9 cellular contexts compared by ENCODE assay signal in genomic region chr1:15994590-15995351, GRCh38. TPM values are rescaled to one million over a fixed set of nuclear protein-coding genes. Genes with fewer than 3 reads are reported as not detected.
A peak's percentile ranks its signal among the peaks of the same experiment; 100 is the strongest.
DNase-seq lines count a peak whose midpoint lies in the region; ATAC-seq lines count a peak whose summit lies in the region.
"Had no signal": no experiment of that assay in that cellular context is flagged by ENCODE, and none has a peak within 500 bp of the region (broad histone marks: within the 10 kb centered on the region; RNA-seq: fewer than 3 reads in every experiment).

No MANE protein-coding gene starts in this region.

- no peak overlapping the region for H3K18ac ChIP-seq in mesendoderm (ENCODE audit: low read length)

- H3K27me3 ChIP-seq in CD8-positive, alpha-beta memory T cell (ENCODE audit: insufficient read depth, low read length, poor library complexity, severe bottlenecking), result no peaks in the 10 kb centered on the region
- H3K27me3 ChIP-seq in mesendoderm (ENCODE audit: insufficient read depth, low read length, poor library complexity), result no peaks in the 10 kb centered on the region
- H3K27me3 ChIP-seq: neutrophil had no signal

- no peak overlapping the region for H3K4ac ChIP-seq in mesendoderm (ENCODE audit: low read depth, low read length)

- H3K4me1 Mint-ChIP-seq in CD8-positive, alpha-beta memory T cell, result no peaks in the 10 kb centered on the region

- peak overlapping the region in 1 of 8 donors; percentile 17 for H3K27ac Mint-ChIP-seq in CD8-positive, alpha-beta memory T cell

- H3K27ac ChIP-seq in CD8-positive, alpha-beta memory T cell (ENCODE audit: low read depth, low read length), result no peak overlapping the region
- no peak overlapping the region for H3K27ac ChIP-seq in mesendoderm (ENCODE audit: low read depth, low read length)
- H3K27ac ChIP-seq: neutrophil had no signal

- H3K4me2 ChIP-seq in mesendoderm (ENCODE audit: low read length), result no peak overlapping the region

- no peak overlapping the region for H3K4me3 Mint-ChIP-seq in CD8-positive, alpha-beta memory T cell

- no peak overlapping the region for H2AK5ac ChIP-seq in mesendoderm (ENCODE audit: low read length)

- H3K56ac ChIP-seq in mesendoderm (ENCODE audit: low read length), result no peak overlapping the region

- no peaks in the 10 kb centered on the region for H3K79me2 ChIP-seq in mesendoderm (ENCODE audit: control insufficient read depth, insufficient read depth, low read length)

- no peak overlapping the region for H2BK120ac ChIP-seq in mesendoderm (ENCODE audit: low read depth, low read length)

- H3K36me3 Mint-ChIP-seq in CD8-positive, alpha-beta memory T cell, result no peaks in the 10 kb centered on the region

- no peak overlapping the region for H2BK15ac ChIP-seq in mesendoderm (replicated peaks; ENCODE audit: low read depth)

- no peaks in the 10 kb centered on the region for H3K9me3 ChIP-seq in CD8-positive, alpha-beta memory T cell (ENCODE audit: low read length)
- H3K9me3 ChIP-seq: neutrophil had no signal

- ATAC-seq in GM19455 (IDR thresholded peaks at IDR 0.05; ENCODE audit: unreplicated experiment), result no peak

- H3K9ac ChIP-seq in mesendoderm (ENCODE audit: low read length), result no peak overlapping the region

- no CpG with 5 or more reads among the region's 11 CpGs for WGBS in mesendoderm (ENCODE audit: extremely low coverage, insufficient coverage, low lambda C conversion rate)

- H3K79me1 ChIP-seq in mesendoderm (ENCODE audit: low read length), result no peaks in the 10 kb centered on the region

- no peak overlapping the region for H3K4me3 ChIP-seq in CD8-positive, alpha-beta memory T cell (ENCODE audit: low read length)
- no peak overlapping the region for H3K4me3 ChIP-seq in mesendoderm (ENCODE audit: low read length)

- no peak overlapping the region for H3K23ac ChIP-seq in mesendoderm (ENCODE audit: low read length)

- no peaks in the 10 kb centered on the region for H3K36me3 ChIP-seq in CD8-positive, alpha-beta memory T cell (ENCODE audit: insufficient read depth, low read length)
- H3K36me3 ChIP-seq in mesendoderm (ENCODE audit: control insufficient read depth, insufficient read depth, low read length), result no peaks in the 10 kb centered on the region
- H3K36me3 ChIP-seq: neutrophil had no signal

- no peak overlapping the region for H4K5ac ChIP-seq in mesendoderm (ENCODE audit: low read length)

- POLR2A ChIA-PET in CD8-positive, alpha-beta memory T cell (lab: Charles Lee), result no interaction called here

- DNase-seq in CD8-positive, alpha-beta memory T cell, result peak in 3 of 5 donors; percentile 19 to 66 (median 28)
- DNase-seq in HUDEP-2 (lab: John Stamatoyannopoulos, UW; ENCODE audit: unreplicated experiment in 76 of 76), result peak in 39 of 76 experiments; percentile 1 to 58 (median 28)
- peak; percentile 22 for DNase-seq in activated CD4-positive, alpha-beta T cell treated with anti-CD3 and anti-CD28 coated beads for 1 hour
- peak; percentile 59 for DNase-seq in dedifferentiated amniotic fluid mesenchymal stem cell (ENCODE audit: extremely low spot score)
- peak; percentile 53 for DNase-seq in mesendoderm
- peak; percentile 42 for DNase-seq in stromal cell of bone marrow (ENCODE audit: low read depth)
- DNase-seq in LoVo (ENCODE audit: low spot score), result no peak

- H4K8ac ChIP-seq in mesendoderm (ENCODE audit: low read depth, low read length), result no peak overlapping the region

- CTCF ChIA-PET in CD8-positive, alpha-beta memory T cell (lab: Charles Lee), result interaction anchor here (0.7 to 2.1 kb wide), 6 partner anchors 12 to 203 kb away, joined by 3 to 9 read pairs (median 4); no protein-coding TSS in a partner anchor

- no peak overlapping the region for H2BK5ac ChIP-seq in mesendoderm (ENCODE audit: low read length)

- H3K9me3 Mint-ChIP-seq in CD8-positive, alpha-beta memory T cell, result no peaks in the 10 kb centered on the region

- H3K27me3 Mint-ChIP-seq in CD8-positive, alpha-beta memory T cell, result peaks cover 0 to 4% of the 10 kb centered on the region in 2 donors

- no peaks in the 10 kb centered on the region for H3K4me1 ChIP-seq in CD8-positive, alpha-beta memory T cell (ENCODE audit: insufficient read depth, low read length)
- no peaks in the 10 kb centered on the region for H3K4me1 ChIP-seq in mesendoderm (ENCODE audit: control insufficient read depth, low read depth, low read length)

RNA-seq across cellular contexts. Expression of gene SRARP, which starts 9.3 kb away (rescaled TPM):
- not detected for total RNA-seq in CD8-positive, alpha-beta memory T cell
- not detected for polyA plus RNA-seq in CD8-positive, alpha-beta memory T cell
- 0.03 TPM for polyA plus RNA-seq in mesendoderm (2013, experiment 1 of 2)
- polyA plus RNA-seq in mesendoderm (2013, experiment 2 of 2), result 0.04 TPM

RNA-seq across cellular contexts. Expression of gene ZBTB17, which starts 18.9 kb away (rescaled TPM):
- 10 to 100 TPM; 49.9 to 51.5 TPM for total RNA-seq in CD8-positive, alpha-beta memory T cell
- polyA plus RNA-seq in CD8-positive, alpha-beta memory T cell, result 24.7 TPM
- 16.0 TPM for polyA plus RNA-seq in mesendoderm (2013, experiment 1 of 2)
- polyA plus RNA-seq in mesendoderm (2013, experiment 2 of 2), result 15.4 TPM

RNA-seq across cellular contexts. Expression of gene HSPB7, which starts 23.1 kb away (rescaled TPM):
- total RNA-seq in CD8-positive, alpha-beta memory T cell, result not detected
- not detected for polyA plus RNA-seq in CD8-positive, alpha-beta memory T cell
- 0.03 TPM for polyA plus RNA-seq in mesendoderm (2013, experiment 1 of 2)
- 0.07 TPM for polyA plus RNA-seq in mesendoderm (2013, experiment 2 of 2)

RNA-seq across cellular contexts. Expression of gene CLCNKA, which starts 27.1 kb away (rescaled TPM):
- total RNA-seq in CD8-positive, alpha-beta memory T cell, result not detected
- not detected for polyA plus RNA-seq in CD8-positive, alpha-beta memory T cell
- 0.29 TPM for polyA plus RNA-seq in mesendoderm (2013, experiment 1 of 2)
- polyA plus RNA-seq in mesendoderm (2013, experiment 2 of 2), result 0.28 TPM

RNA-seq across cellular contexts. Expression of gene CLCNKB, which starts 48.8 kb away (rescaled TPM):
- total RNA-seq in CD8-positive, alpha-beta memory T cell, result not detected
- not detected for polyA plus RNA-seq in CD8-positive, alpha-beta memory T cell
- 0.86 TPM for polyA plus RNA-seq in mesendoderm (2013, experiment 1 of 2)
- polyA plus RNA-seq in mesendoderm (2013, experiment 2 of 2), result 0.74 TPM
